8 cellular contexts compared by ENCODE assay signal in genomic region chr5:40406426-40407211, GRCh38.
A peak's percentile ranks its signal among the peaks of the same experiment; 100 is the strongest.
DNase-seq lines count a peak whose midpoint lies in the region; ATAC-seq and TF ChIP-seq lines count a peak whose summit lies in the region.

No MANE protein-coding gene starts in this region.

- peaks cover 0 to 2% of the 10 kb centered on the region in 2 donors for H3K36me3 Mint-ChIP-seq in CD4-positive, alpha-beta memory T cell
- H3K36me3 Mint-ChIP-seq in WTC11 = no peaks in the 10 kb centered on the region

- intact Hi-C loops in CD4-positive, alpha-beta memory T cell (cut with micrococcal nuclease) = loop anchor here (5.0 kb wide), 1 partner anchor 34 kb away; no protein-coding TSS in a partner anchor

- CTCF ChIA-PET in CD4-positive, alpha-beta memory T cell (lab: Charles Lee; ENCODE audit: partially characterized antibody) = interaction anchor here (0.7 to 11.5 kb wide), 10 partner anchors 17 to 457 kb away, joined by 3 to 111 read pairs (median 4); no protein-coding TSS in a partner anchor
- CTCF ChIA-PET in WTC11 (lab: Charles Lee) = no interaction called here

- H3K27me3 Mint-ChIP-seq in CD4-positive, alpha-beta memory T cell = no peaks in the 10 kb centered on the region
- H3K27me3 Mint-ChIP-seq in WTC11 (ENCODE audit: low read depth) = no peaks in the 10 kb centered on the region

- no peaks in the 10 kb centered on the region for H3K9me3 ChIP-seq in CD4-positive, alpha-beta memory T cell (ENCODE audit: control insufficient read depth in 1 of 2, low read length in 2 of 2)

- H3K4me1 ChIP-seq in CD4-positive, alpha-beta memory T cell (ENCODE audit: insufficient read depth, low read length) = peaks cover 84% of the 10 kb centered on the region

- H3K4me3 Mint-ChIP-seq in CD4-positive, alpha-beta memory T cell = peak overlapping the region in 7 of 8 donors; percentile 13 to 85 (median 68)
- no peak overlapping the region for H3K4me3 Mint-ChIP-seq in WTC11

- H3K27ac ChIP-seq in CD4-positive, alpha-beta memory T cell (ENCODE audit: low read depth, low read length) = peak overlapping the region; percentile 86

- ATAC-seq in HG02885 (IDR thresholded peaks at IDR 0.05; ENCODE audit: poor library complexity, unreplicated experiment) (peak; percentile 55), WTC11 (no peak)

- no peaks in the 10 kb centered on the region for H3K27me3 ChIP-seq in CD4-positive, alpha-beta memory T cell (ENCODE audit: insufficient read depth, low read length)

- TF ChIP-seq CTCF in WTC11 (IDR thresholded peaks at IDR 0.05) = no peak

- H3K4me3 ChIP-seq in CD4-positive, alpha-beta memory T cell (ENCODE audit: low read length in 2 of 2) = peak overlapping the region in 1 of 2 donors; percentile 3

- no peaks in the 10 kb centered on the region for H3K36me3 ChIP-seq in CD4-positive, alpha-beta memory T cell (ENCODE audit: insufficient read depth, low read length)

- H3K9me3 Mint-ChIP-seq in CD4-positive, alpha-beta memory T cell = peaks cover 0 to 2% (median 0%) of the 10 kb centered on the region in 8 donors
- H3K9me3 Mint-ChIP-seq in WTC11 = peaks cover 3% of the 10 kb centered on the region

- peak in 4 of 5 donors; percentile 52 to 63 (median 62) for DNase-seq in CD4-positive, alpha-beta memory T cell
- DNase-seq in WTC11 (ENCODE audit: low spot score) = no peak
- peak; percentile 25 for DNase-seq in medulla oblongata (ENCODE audit: extremely low spot score)
- DNase-seq in NCI-H2171 treated with DMSO at 0.1 percent for 48 hours (lab: John Stamatoyannopoulos, UW) = no peak
- DNase-seq in GDM1 (lab: John Stamatoyannopoulos, UW) = no peak
- no peak for DNase-seq in NCI-H446 (lab: John Stamatoyannopoulos, UW)
- DNase-seq in HuH-7.5 (ENCODE audit: low spot score) = no peak

- peak overlapping the region; percentile 86 to 100 (median 99) for H3K27ac Mint-ChIP-seq in CD4-positive, alpha-beta memory T cell
- H3K27ac Mint-ChIP-seq in WTC11 = peak overlapping the region; percentile 43; the same call in 1 of the 2 replicates

- H3K4me1 Mint-ChIP-seq in CD4-positive, alpha-beta memory T cell = peaks cover 61 to 98% (median 82%) of the 10 kb centered on the region in 4 donors
- H3K4me1 Mint-ChIP-seq in WTC11 = peaks cover 5% of the 10 kb centered on the region; the same call in 1 of the 2 replicates

- POLR2A ChIA-PET in CD4-positive, alpha-beta memory T cell (lab: Charles Lee; ENCODE audit: partially characterized antibody) = interaction anchor here (0.6 to 13.0 kb wide), 14 partner anchors 9 to 276 kb away, joined by 3 to 194 read pairs (median 6); partner anchors contain the start of gene PTGER4
- POLR2A ChIA-PET in WTC11 (lab: Charles Lee) = no interaction called here

TF ChIP-seq in WTC11, 78 proteins besides CTCF, POLR2A, EP300 and RAD21:
- TF ChIP-seq USF1 (CRISPR knock-in tag; IDR thresholded peaks at IDR 0.05) = no peak
- TF ChIP-seq HMGA2 (CRISPR knock-in tag; IDR thresholded peaks at IDR 0.05) = no peak
- TF ChIP-seq ESRRA (CRISPR knock-in tag; IDR thresholded peaks at IDR 0.05; ENCODE audit: borderline replicate concordance) = no peak
- no peak for TF ChIP-seq ZNF263 (CRISPR knock-in tag; IDR thresholded peaks at IDR 0.05; ENCODE audit: low read depth)
- no peak for TF ChIP-seq ZNF512 (CRISPR knock-in tag; IDR thresholded peaks at IDR 0.05; ENCODE audit: borderline replicate concordance)
- TF ChIP-seq NR3C1 (CRISPR knock-in tag; conservative IDR thresholded peaks at IDR 0.05; ENCODE audit: low read depth) = no peak
- TF ChIP-seq, protein P1, sequence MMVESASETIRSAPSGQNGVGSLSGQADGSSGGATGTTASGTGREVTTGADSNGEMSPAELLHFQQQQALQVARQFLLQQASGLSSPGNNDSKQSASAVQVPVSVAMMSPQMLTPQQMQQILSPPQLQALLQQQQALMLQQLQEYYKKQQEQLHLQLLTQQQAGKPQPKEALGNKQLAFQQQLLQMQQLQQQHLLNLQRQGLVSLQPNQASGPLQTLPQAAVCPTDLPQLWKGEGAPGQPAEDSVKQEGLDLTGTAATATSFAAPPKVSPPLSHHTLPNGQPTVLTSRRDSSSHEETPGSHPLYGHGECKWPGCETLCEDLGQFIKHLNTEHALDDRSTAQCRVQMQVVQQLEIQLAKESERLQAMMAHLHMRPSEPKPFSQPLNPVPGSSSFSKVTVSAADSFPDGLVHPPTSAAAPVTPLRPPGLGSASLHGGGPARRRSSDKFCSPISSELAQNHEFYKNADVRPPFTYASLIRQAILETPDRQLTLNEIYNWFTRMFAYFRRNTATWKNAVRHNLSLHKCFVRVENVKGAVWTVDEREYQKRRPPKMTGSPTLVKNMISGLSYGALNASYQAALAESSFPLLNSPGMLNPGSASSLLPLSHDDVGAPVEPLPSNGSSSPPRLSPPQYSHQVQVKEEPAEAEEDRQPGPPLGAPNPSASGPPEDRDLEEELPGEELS (CRISPR knock-in tag; IDR thresholded peaks at IDR 0.05) = no peak

Comparison
In these comparisons a context has a peak if more than half of its experiments do, and no peak if none do; other contexts are left out.
1. DNase-seq: peak in CD4-positive, alpha-beta memory T cell (4 of 5) and medulla oblongata (single experiment); none in WTC11 (single experiment), NCI-H2171 treated with DMSO at 0.1 percent for 48 hours (single experiment), GDM1 (single experiment), NCI-H446 (0 of 2) and HuH-7.5 (single experiment).